8 cellular contexts compared by ENCODE assay signal in the genomic region with DNA sequence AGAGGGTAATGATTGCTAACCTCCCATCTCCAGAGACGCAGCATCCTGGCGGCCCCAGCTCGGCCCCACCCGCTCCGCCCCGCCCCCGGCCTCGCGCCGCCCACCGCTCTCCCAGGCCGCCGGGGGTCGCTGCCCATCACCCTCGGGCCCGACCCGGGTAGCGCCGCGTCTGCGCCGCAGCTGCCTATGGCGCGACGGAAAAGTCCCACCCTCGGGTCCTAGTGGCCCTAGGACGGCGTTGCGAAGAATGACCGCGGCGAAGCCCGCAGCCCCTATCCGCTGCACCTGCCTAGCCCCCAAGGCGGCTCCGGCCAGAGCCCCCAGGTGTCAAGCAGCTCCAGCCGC. TPM values are rescaled to one million over a fixed set of nuclear protein-coding genes. Genes with fewer than 3 reads are reported as not detected.
A peak's percentile ranks its signal among the peaks of the same experiment; 100 is the strongest.
DNase-seq lines count a peak whose midpoint lies in the region; ATAC-seq and TF ChIP-seq lines count a peak whose summit lies in the region.

No MANE protein-coding gene starts in this region.

- H3K36me3 ChIP-seq in GM06990 (ENCODE audit: control insufficient read depth, insufficient read depth, low read length) (peaks cover 8% of the 10 kb centered on the region), KMS-11 (ENCODE audit: insufficient read depth) (peaks cover 15% of the 10 kb centered on the region; the same call in 1 of the 2 replicates), ascending aorta (peaks cover 25 to 42% of the 10 kb centered on the region in 2 donors), smooth muscle cell (ENCODE audit: low read depth) (peaks cover 20% of the 10 kb centered on the region)

- H3K9ac ChIP-seq in KMS-11, result peak overlapping the region; percentile 99
- peak overlapping the region; percentile 100 for H3K9ac ChIP-seq in smooth muscle cell (ENCODE audit: low read depth)

- H3K4me3 ChIP-seq in GM06990 (replicated peaks; ENCODE audit: low read depth, low read length) (peak overlapping the region; percentile 99), KMS-11 (IDR thresholded peaks at IDR 0.05; ENCODE audit: insufficient read depth, low read depth, low read length) (no peak overlapping the region), ascending aorta (peak overlapping the region; percentile 70 to 77), smooth muscle cell (peak overlapping the region; percentile 82)

- intact Hi-C loops in ascending aorta (cut with DNase I), result loop anchor here (2.0 kb wide), 1 partner anchor 97 kb away; a partner anchor contains a TSS

- 0% methylated on average over 24 of the region's 37 CpGs for WGBS in smooth muscle cell (ENCODE audit: low lambda C conversion rate)

- no peaks in the 10 kb centered on the region for H3F3A ChIP-seq in smooth muscle cell (ENCODE audit: low read depth)

- DNase-seq in GM06990 (ENCODE audit: extremely low read depth, insufficient read length), result peak; percentile 89
- peak; percentile 66 for DNase-seq in SW480 (ENCODE audit: low spot score)
- DNase-seq in ascending aorta (ENCODE audit: low spot score in 2 of 2), result peak in 1 of 2 donors; percentile 82
- DNase-seq in hypothalamus (lab: John Stamatoyannopoulos, UW), result peak in 28 of 51 donors; percentile 27 to 75 (median 56)
- peak; percentile 81 for DNase-seq in smooth muscle cell (lab: John Stamatoyannopoulos, UW; ENCODE audit: unreplicated experiment)
- DNase-seq in amniotic stem cell (lab: John Stamatoyannopoulos, UW), result no peak

- H4K20me1 ChIP-seq in KMS-11 (ENCODE audit: insufficient read depth) (no peaks in the 10 kb centered on the region), smooth muscle cell (ENCODE audit: low read depth) (peaks cover 30% of the 10 kb centered on the region)

- H3K27me3 ChIP-seq in GM06990 (replicated peaks; ENCODE audit: control insufficient read depth, insufficient read depth, low read length), result no peaks in the 10 kb centered on the region
- no peaks in the 10 kb centered on the region for H3K27me3 ChIP-seq in KMS-11 (ENCODE audit: insufficient read depth, low read depth)
- no peaks in the 10 kb centered on the region for H3K27me3 ChIP-seq in ascending aorta
- no peaks in the 10 kb centered on the region for H3K27me3 ChIP-seq in smooth muscle cell (ENCODE audit: low read depth)

- H3K4me2 ChIP-seq in KMS-11 (peak overlapping the region; percentile 96), smooth muscle cell (peak overlapping the region; percentile 90)

- peak; percentile 4 for TF ChIP-seq CTCF in GM06990 (IDR thresholded peaks at IDR 0.05; ENCODE audit: insufficient read depth, low read length, poor library complexity, severe bottlenecking)
- no peak for TF ChIP-seq CTCF in KMS-11 (conservative IDR thresholded peaks at IDR 0.05; ENCODE audit: low read depth, low read length)
- no peak for TF ChIP-seq CTCF in ascending aorta (IDR thresholded peaks at IDR 0.05)
- TF ChIP-seq CTCF in smooth muscle cell (IDR thresholded peaks at IDR 0.05; ENCODE audit: borderline replicate concordance, insufficient read depth, poor library complexity, severe bottlenecking), result peak; percentile 25

- H3K79me2 ChIP-seq in KMS-11 (ENCODE audit: insufficient read depth, low read depth) (peaks cover 77% of the 10 kb centered on the region), smooth muscle cell (ENCODE audit: low read depth) (peaks cover 88% of the 10 kb centered on the region)

- ATAC-seq in GM21737 (IDR thresholded peaks at IDR 0.05; ENCODE audit: unreplicated experiment), result peak; percentile 46

- H2AFZ ChIP-seq in KMS-11 (ENCODE audit: low read depth), result peak overlapping the region; percentile 32; the same call in 1 of the 2 replicates
- H2AFZ ChIP-seq in smooth muscle cell (ENCODE audit: low read depth), result peak overlapping the region; percentile 63

- H3K9me3 ChIP-seq in ascending aorta (no peaks in the 10 kb centered on the region), smooth muscle cell (replicated peaks; ENCODE audit: low read depth) (no peaks in the 10 kb centered on the region)

- H3K27ac ChIP-seq in KMS-11, result peak overlapping the region; percentile 94
- peak overlapping the region; percentile 98 to 99 for H3K27ac ChIP-seq in ascending aorta
- H3K27ac ChIP-seq in smooth muscle cell (ENCODE audit: low read depth), result peak overlapping the region; percentile 100

- peaks cover 17% of the 10 kb centered on the region for H3K4me1 ChIP-seq in KMS-11 (ENCODE audit: low read depth, poor library complexity, severe bottlenecking)
- H3K4me1 ChIP-seq in ascending aorta, result peaks cover 0 to 10% of the 10 kb centered on the region in 2 donors
- H3K4me1 ChIP-seq in smooth muscle cell (ENCODE audit: low read depth), result peaks cover 17% of the 10 kb centered on the region

RNA-seq across cellular contexts. Expression of a gene that starts 0.5 kb away (rescaled TPM):
- total RNA-seq in ascending aorta (22.9 TPM), smooth muscle cell (29.5 and 35.1 TPM in 2 replicates)
- polyA plus RNA-seq in smooth muscle cell, result 26.2 and 26.6 TPM in 2 replicates

RNA-seq across cellular contexts. Expression of a gene that starts 0.6 kb away (rescaled TPM):
- total RNA-seq in ascending aorta (13.6 TPM), smooth muscle cell (23.2 and 25.0 TPM in 2 replicates)
- 47.1 and 56.3 TPM in 2 replicates for polyA plus RNA-seq in smooth muscle cell

RNA-seq across cellular contexts. Expression of a gene that starts 36.9 kb away (rescaled TPM):
- 64.9 TPM for total RNA-seq in ascending aorta
- 31.5 and 39.5 TPM in 2 replicates for total RNA-seq in smooth muscle cell
- 27.2 and 27.5 TPM in 2 replicates for polyA plus RNA-seq in smooth muscle cell

Comparison
In these comparisons a context has a peak if more than half of its experiments do, and no peak if none do; other contexts are left out.
1. CTCF ChIP-seq: peak in GM06990 (single experiment) and smooth muscle cell (single experiment); none in KMS-11 (single experiment) and ascending aorta (0 of 3).
2. Peak in every context shown above with its lines, with median percentiles within 50 percentile points of each other: H3K27ac ChIP-seq.